In the genomic region with DNA sequence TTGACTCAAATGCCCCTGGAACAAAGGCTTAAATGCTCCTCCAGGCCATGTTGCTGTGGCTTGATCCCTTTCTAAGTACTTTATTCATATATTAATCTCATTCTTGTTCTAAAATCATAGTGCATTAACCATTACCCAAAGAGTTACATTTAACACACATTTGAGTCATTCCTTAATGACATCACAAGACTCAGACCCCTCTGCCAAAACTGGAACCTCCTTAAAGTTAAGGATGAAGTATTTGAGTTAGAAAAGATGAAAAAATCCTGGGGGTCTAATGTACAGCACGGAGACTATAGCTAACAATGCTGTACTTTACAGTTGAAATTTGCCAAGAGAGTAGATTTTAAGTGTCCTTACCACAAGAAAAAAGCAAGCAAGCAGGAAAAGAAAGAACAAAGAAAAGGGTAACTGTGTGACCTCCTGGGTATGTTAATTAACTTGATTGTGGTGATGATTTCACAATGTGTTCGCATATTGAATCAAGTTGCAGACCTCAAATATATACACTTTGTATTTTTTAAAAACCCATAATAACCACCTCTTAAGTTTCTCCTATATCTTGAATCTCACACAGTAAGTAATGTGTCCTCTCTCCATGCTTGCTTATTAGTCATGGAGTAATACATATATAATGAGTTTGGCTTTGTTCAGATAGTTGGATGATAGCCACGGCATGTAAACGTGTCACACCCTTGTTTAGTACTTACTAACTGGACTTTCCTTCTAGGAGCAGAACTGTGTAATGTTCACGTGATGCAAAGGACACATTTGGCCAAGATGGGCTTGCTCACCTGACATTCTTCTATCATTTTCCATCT, we compare ENCODE assay signal across 23 cellular contexts.
A peak's percentile ranks its signal among the peaks of the same experiment; 100 is the strongest.
DNase-seq lines count a peak whose midpoint lies in the region; FAIRE-seq and TF ChIP-seq lines count a peak whose summit lies in the region.
"Had no signal": no experiment of that assay in that cellular context is flagged by ENCODE, and none has a peak within 500 bp of the region (broad histone marks: within the 10 kb centered on the region; RNA-seq: fewer than 3 reads in every experiment).

No MANE protein-coding gene starts in this region.

- no peak overlapping the region for H3K9ac ChIP-seq in mammary epithelial cell (ENCODE audit: insufficient read depth, low read length)

- no peak overlapping the region for H3K27ac ChIP-seq in mammary epithelial cell (ENCODE audit: insufficient read depth, low read depth, low read length)
- H3K27ac ChIP-seq: 22Rv1, neutrophil, prostate gland, stomach, tibial artery had no signal

- no TSS peak for BruUV-seq in mammary epithelial cell (replicated peaks; lab: Mats Ljungman, UMichigan)

- 61% methylated on average over 5 of the region's 5 CpGs for WGBS in mammary epithelial cell (ENCODE audit: low coverage, missing lambda C conversion rate)

- peak; percentile 35 for DNase-seq in NCI-H748 (lab: John Stamatoyannopoulos, UW; ENCODE audit: unreplicated experiment)
- DNase-seq in NCI-H748 treated with DMSO at 0.1 percent for 48 hours (lab: John Stamatoyannopoulos, UW), result no peak
- peak; percentile 74 for DNase-seq in mammary epithelial cell
- peak; percentile 18 for DNase-seq in fibroblast of villous mesenchyme (ENCODE audit: low read depth)
- DNase-seq in urothelium cell line (ENCODE audit: low spot score), result no peak
- DNase-seq in DMS114 treated with DMSO at 0.1 percent for 48 hours (lab: John Stamatoyannopoulos, UW; ENCODE audit: unreplicated experiment), result no peak
- DNase-seq in activated CD4-positive, CD25-positive, alpha-beta regulatory T cell (lab: John Stamatoyannopoulos, UW), result no peak
- DNase-seq in AG08396 (ENCODE audit: low spot score), result no peak
- DNase-seq: activated naive CD4-positive, alpha-beta T cell treated with anti-CD3 and anti-CD28 coated beads, Interleukin-2, amount 50 U/mL, for 16 hours; amygdala; CD4-positive, alpha-beta memory T cell; GDM1; Karpas-422; NCI-H1694 treated with DMSO at 0.1 percent for 48 hours; NCI-H2171 treated with DMSO at 0.1 percent for 48 hours; NCI-H774; Right ventricle myocardium superior; stomach; T-helper 9 cell; tibial artery had no signal

- no peak for TF ChIP-seq CTCF in mammary epithelial cell (conservative IDR thresholded peaks at IDR 0.05 in 1 of 2, IDR thresholded peaks at IDR 0.05 in 1 of 2; ENCODE audit: extremely low read depth in 1 of 2, insufficient read depth in 1 of 2, low read depth in 1 of 2, low read length in 2 of 2)
- TF ChIP-seq CTCF in fibroblast of villous mesenchyme (IDR thresholded peaks at IDR 0.05; ENCODE audit: insufficient read depth, low read depth, low read length), result no peak

- peaks cover 33% of the 10 kb centered on the region for H3K4me1 ChIP-seq in mammary epithelial cell (ENCODE audit: insufficient read depth, low read length)
- H3K4me1 ChIP-seq: prostate gland, stomach, tibial artery had no signal

- H3K4me3 ChIP-seq in mammary epithelial cell (replicated peaks in 1 of 3; ENCODE audit: insufficient read depth in 1 of 3, low read depth in 2 of 3, low read length in 3 of 3) (no peak overlapping the region), fibroblast of villous mesenchyme (ENCODE audit: low read depth, low read length) (no peak overlapping the region)
- H3K4me3 ChIP-seq: prostate gland, stomach, tibial artery had no signal

- CTCF ChIA-PET in mammary epithelial cell (lab: Charles Lee; ENCODE audit: low non-redundant PET), result interaction anchor here (0.7 kb wide), 1 partner anchor 298 kb away, joined by 4 read pairs; no protein-coding TSS in a partner anchor

- no peaks in the 10 kb centered on the region for H4K20me1 ChIP-seq in mammary epithelial cell (ENCODE audit: insufficient read depth, low read length)

- intact Hi-C loops in mammary epithelial cell (cut with micrococcal nuclease), result no loop called here

- no peaks in the 10 kb centered on the region for H3K79me2 ChIP-seq in mammary epithelial cell (ENCODE audit: insufficient read depth, low read length)

- H3K27me3 ChIP-seq in mammary epithelial cell (ENCODE audit: insufficient read depth, low read length), result no peaks in the 10 kb centered on the region
- H3K27me3 ChIP-seq: neutrophil, stomach, tibial artery had no signal

- peaks cover 16% of the 10 kb centered on the region for H3K9me3 ChIP-seq in mammary epithelial cell (replicated peaks; ENCODE audit: insufficient read depth, low read length)
- H3K9me3 ChIP-seq: neutrophil, prostate gland, stomach had no signal

- no peaks in the 10 kb centered on the region for H3K36me3 ChIP-seq in mammary epithelial cell (ENCODE audit: insufficient read depth, low read length)
- H3K36me3 ChIP-seq: neutrophil, prostate gland, stomach, tibial artery had no signal

- no peak overlapping the region for H2AFZ ChIP-seq in mammary epithelial cell (ENCODE audit: low read depth, low read length)

- peak; percentile 65 for FAIRE-seq in urothelium cell line (lab: Jason Lieb, UNC)

- dilution Hi-C loops in mammary epithelial cell (cut with HindIII; ENCODE audit: low sequenced_read_pairs), result loop anchor here (5.0 kb wide), 1 partner anchor 107 kb away; no protein-coding TSS in a partner anchor

- in situ Hi-C loops in mammary epithelial cell (cut with MboI; ENCODE audit: low sequenced_read_pairs in 2 of 2), result no loop called here

- no peak overlapping the region for H3K4me2 ChIP-seq in mammary epithelial cell (ENCODE audit: insufficient read depth, low read depth, low read length)

Comparison
In these comparisons a context has a peak if more than half of its experiments do, and no peak if none do; other contexts are left out.
1. DNase-seq: peak in NCI-H748 (single experiment), mammary epithelial cell (single experiment) and fibroblast of villous mesenchyme (single experiment); none in NCI-H748 treated with DMSO at 0.1 percent for 48 hours (single experiment), urothelium cell line (single experiment), DMS114 treated with DMSO at 0.1 percent for 48 hours (single experiment), activated CD4-positive, CD25-positive, alpha-beta regulatory T cell (0 of 4) and AG08396 (single experiment).